ENCODE assay signal across 8 cellular contexts in the genomic region with DNA sequence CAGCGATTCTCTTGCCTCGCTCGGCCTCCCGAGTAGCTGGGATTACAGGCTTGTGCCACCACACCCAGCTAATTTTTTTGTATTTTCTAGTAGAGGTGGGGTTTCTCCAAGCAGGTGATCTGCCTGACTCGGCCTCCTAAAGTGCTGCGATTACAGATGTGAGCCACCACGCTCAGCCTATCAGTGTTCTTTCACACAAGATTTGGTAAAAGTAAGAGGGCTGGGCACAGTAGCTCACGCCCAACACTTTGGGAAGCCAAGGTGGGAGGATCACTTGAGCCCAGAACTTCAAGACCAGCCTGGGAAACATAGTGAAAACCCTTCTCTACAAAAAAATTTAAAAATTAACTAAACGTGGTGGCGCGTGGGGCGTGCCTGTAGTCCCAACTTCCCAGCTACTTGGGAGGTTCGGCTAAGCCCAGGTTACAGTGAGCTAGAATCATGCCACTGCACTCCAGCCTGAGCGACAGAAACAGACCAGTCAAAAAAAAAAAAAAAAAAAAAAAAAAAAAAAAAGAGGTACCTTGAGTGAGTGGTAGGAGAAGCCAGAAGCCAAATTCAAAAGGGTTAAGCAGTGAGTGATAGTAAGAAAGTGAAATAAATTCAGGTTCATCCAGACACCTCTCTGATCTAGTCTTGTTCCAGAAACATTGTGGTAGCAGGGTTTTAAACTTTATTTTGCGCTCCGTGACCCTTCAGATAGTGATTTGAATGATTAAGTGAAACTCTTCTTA. TPM values are rescaled to one million over a fixed set of nuclear protein-coding genes. Genes with fewer than 3 reads are reported as not detected.
DNase-seq lines count a peak whose midpoint lies in the region; ATAC-seq and TF ChIP-seq lines count a peak whose summit lies in the region.

No MANE protein-coding gene starts in this region.

- intact Hi-C loops in A673 (cut with micrococcal nuclease; ENCODE audit: unreplicated experiment): no loop called here

- peaks cover 7% of the 10 kb centered on the region for H3K4me1 ChIP-seq in A673 (ENCODE audit: insufficient read depth, low read length, poor library complexity, severe bottlenecking)
- peaks cover 16% of the 10 kb centered on the region for H3K4me1 ChIP-seq in muscle layer of colon (ENCODE audit: insufficient read depth, low read length)

- H3K27me3 ChIP-seq in A673 (replicated peaks; ENCODE audit: insufficient read depth, low read depth, low read length, poor library complexity) (no peaks in the 10 kb centered on the region), muscle layer of colon (ENCODE audit: control insufficient read depth in 1 of 2, insufficient read depth in 2 of 2, low read length in 2 of 2) (no peaks in the 10 kb centered on the region)

- H3K9me3 Mint-ChIP-seq in IgD-negative memory B cell (no peaks in the 10 kb centered on the region), chondrocyte (ENCODE audit: low read depth) (no peaks in the 10 kb centered on the region)

- H3K27me3 Mint-ChIP-seq in IgD-negative memory B cell (no peaks in the 10 kb centered on the region), chondrocyte (ENCODE audit: low read depth) (no peaks in the 10 kb centered on the region)

- peak overlapping the region; percentile 91 to 97 (median 93) for H3K4me3 Mint-ChIP-seq in IgD-negative memory B cell
- peak overlapping the region; percentile 85 for H3K4me3 Mint-ChIP-seq in chondrocyte (ENCODE audit: unreplicated experiment)

- peak overlapping the region; percentile 97 to 99 (median 98) for H3K27ac Mint-ChIP-seq in IgD-negative memory B cell
- peak overlapping the region; percentile 97 for H3K27ac Mint-ChIP-seq in chondrocyte (ENCODE audit: unreplicated experiment)

- no peak for TF ChIP-seq CTCF in A673 (conservative IDR thresholded peaks at IDR 0.05; ENCODE audit: low read depth, low read length)
- TF ChIP-seq CTCF in chondrocyte (IDR thresholded peaks at IDR 0.05): no peak

- peaks cover 9 to 21% (median 10%) of the 10 kb centered on the region in 3 donors for H3K4me1 Mint-ChIP-seq in IgD-negative memory B cell
- H3K4me1 Mint-ChIP-seq in chondrocyte (ENCODE audit: low read depth): peaks cover 25% of the 10 kb centered on the region

- H3K4me3 ChIP-seq in A673 (ENCODE audit: low read depth, low read length, poor library complexity, severe bottlenecking) (peak overlapping the region; percentile 59), muscle layer of colon (ENCODE audit: low read depth in 1 of 2, low read length in 2 of 2) (peak overlapping the region; percentile 15 to 81)

- peaks cover 11% of the 10 kb centered on the region for H3K36me3 ChIP-seq in A673 (ENCODE audit: insufficient read depth, low read length, poor library complexity, severe bottlenecking)
- H3K36me3 ChIP-seq in muscle layer of colon (ENCODE audit: insufficient read depth, low read length): peaks cover 16% of the 10 kb centered on the region

- H3K36me3 Mint-ChIP-seq in IgD-negative memory B cell (peaks cover 2% of the 10 kb centered on the region), chondrocyte (ENCODE audit: low read depth) (peaks cover 8% of the 10 kb centered on the region)

- DNase-seq in A673 (ENCODE audit: low spot score) (no peak), chondrocyte (ENCODE audit: low spot score) (no peak), cerebellar cortex (ENCODE audit: low spot score) (no peak), DMS114 treated with DMSO at 0.1 percent for 48 hours (lab: John Stamatoyannopoulos, UW; ENCODE audit: unreplicated experiment) (no peak)

- CTCF ChIA-PET in A673 (lab: Charles Lee): no interaction called here

- ATAC-seq in HG02759 (IDR thresholded peaks at IDR 0.05; ENCODE audit: unreplicated experiment) (no peak), HG02642 (IDR thresholded peaks at IDR 0.05; ENCODE audit: poor library complexity, unreplicated experiment) (no peak)

- H3K9ac ChIP-seq in muscle layer of colon (ENCODE audit: low read length): peak overlapping the region; percentile 66

- peak overlapping the region; percentile 88 for H3K27ac ChIP-seq in A673 (ENCODE audit: low read depth, low read length, poor library complexity, severe bottlenecking)
- peak overlapping the region; percentile 75 for H3K27ac ChIP-seq in muscle layer of colon (ENCODE audit: low read depth, low read length)

- H3K9me3 ChIP-seq in A673 (ENCODE audit: low read depth, low read length, poor library complexity, severe bottlenecking) (no peaks in the 10 kb centered on the region), muscle layer of colon (ENCODE audit: low read length) (no peaks in the 10 kb centered on the region)

- POLR2A ChIA-PET in A673 (lab: Charles Lee; ENCODE audit: low non-redundant PET): interaction anchor here (0.7 kb wide), 1 partner anchor 88 kb away, joined by 26 read pairs; no protein-coding TSS in a partner anchor

- no TSS peak for BruUV-seq in A673 (replicated peaks; lab: Mats Ljungman, UMichigan)

RNA-seq across cellular contexts. Expression of gene MRPL53, which starts 1.0 kb away (rescaled TPM):
- total RNA-seq in A673 (2021) (99.2 and 104 TPM in 2 replicates), chondrocyte (39.9 to 59.8 TPM (median 49.5 TPM) in 3 replicates)
- polyA plus RNA-seq in IgD-negative memory B cell: 144 TPM

RNA-seq across cellular contexts. Expression of gene MOGS, which starts 6.3 kb away (rescaled TPM):
- 38.2 and 45.2 TPM in 2 replicates for total RNA-seq in A673 (2021)
- 37.7 TPM for polyA plus RNA-seq in IgD-negative memory B cell
- total RNA-seq in chondrocyte: 62.6 to 79.0 TPM (median 67.1 TPM) in 3 replicates

RNA-seq across cellular contexts. Expression of gene CCDC142, which starts 11.3 kb away (rescaled TPM):
- 20.4 and 27.4 TPM in 2 replicates for total RNA-seq in A673 (2021)
- polyA plus RNA-seq in IgD-negative memory B cell: 9.2 TPM
- total RNA-seq in chondrocyte: 12.7 to 21.9 TPM (median 13.3 TPM) in 3 replicates

RNA-seq across cellular contexts. Expression of gene TTC31, which starts 11.4 kb away (rescaled TPM):
- 25.8 and 28.6 TPM in 2 replicates for total RNA-seq in A673 (2021)
- 26.4 TPM for polyA plus RNA-seq in IgD-negative memory B cell
- 17.4 to 25.4 TPM (median 18.1 TPM) in 3 replicates for total RNA-seq in chondrocyte

RNA-seq across cellular contexts. Expression of gene WBP1, which starts 13.3 kb away (rescaled TPM):
- 37.9 and 53.6 TPM in 2 replicates for total RNA-seq in A673 (2021)
- polyA plus RNA-seq in IgD-negative memory B cell: 39.5 TPM
- 56.1 to 93.0 TPM (median 62.4 TPM) in 3 replicates for total RNA-seq in chondrocyte
